In genomic region chr10:115093776-115094361, GRCh38 we compare ENCODE assay signal across 8 cellular contexts. TPM values are rescaled to one million over a fixed set of nuclear protein-coding genes. Genes with fewer than 3 reads are reported as not detected.
DNase-seq lines count a peak whose midpoint lies in the region; ATAC-seq and TF ChIP-seq lines count a peak whose summit lies in the region.

No MANE protein-coding gene starts in this region.

- TF ChIP-seq CTCF in AG09309 (IDR thresholded peaks at IDR 0.05; ENCODE audit: control insufficient read depth, insufficient read depth, low read depth, low read length, missing control alignments) = peak; percentile 3
- TF ChIP-seq CTCF in epithelial cell of proximal tubule (conservative IDR thresholded peaks at IDR 0.05; ENCODE audit: low read depth, low read length) = peak; percentile 33
- peak in 2 of 3 experiments; percentile 19 to 53 for TF ChIP-seq CTCF in nephron (IDR thresholded peaks at IDR 0.05; ENCODE audit: unreplicated experiment in 3 of 3)

- H3K27me3 ChIP-seq in SJCRH30 = no peaks in the 10 kb centered on the region

- ATAC-seq in GM18858 (IDR thresholded peaks at IDR 0.05; ENCODE audit: unreplicated experiment) (peak; percentile 26), HG02973 (IDR thresholded peaks at IDR 0.05; ENCODE audit: unreplicated experiment) (peak; percentile 44)

- peaks cover under 1% of the 10 kb centered on the region for H3K36me3 Mint-ChIP-seq in nephron (ENCODE audit: low read depth)

- DNase-seq in AG09309 (ENCODE audit: low read depth) = no peak
- peak; percentile 23 to 44 for DNase-seq in SJCRH30
- DNase-seq in epithelial cell of proximal tubule (ENCODE audit: low read depth) = no peak
- DNase-seq in NCI-H2196 treated with DMSO at 0.1 percent for 48 hours (lab: John Stamatoyannopoulos, UW; ENCODE audit: unreplicated experiment) = no peak
- DNase-seq in NCI-H1694 treated with DMSO at 0.1 percent for 48 hours (lab: John Stamatoyannopoulos, UW) = no peak

- H3K27ac Mint-ChIP-seq in nephron = peak overlapping the region; percentile 74 to 88 (median 80)

- peak overlapping the region; percentile 87 to 96 (median 90) for H3K4me3 Mint-ChIP-seq in nephron

- no peaks in the 10 kb centered on the region for H3K9me3 Mint-ChIP-seq in nephron

- no peaks in the 10 kb centered on the region for H3K9me3 ChIP-seq in SJCRH30 (replicated peaks)

- H3K27ac ChIP-seq in SJCRH30 = peak overlapping the region; percentile 42; the same call in 1 of the 2 replicates

- no peaks in the 10 kb centered on the region for H3K36me3 ChIP-seq in SJCRH30

- peaks cover 31% of the 10 kb centered on the region for H3K4me1 Mint-ChIP-seq in nephron

- H3K4me1 ChIP-seq in SJCRH30 = peaks cover 6% of the 10 kb centered on the region; the same call in 1 of the 2 replicates

- peaks cover 22% of the 10 kb centered on the region for H3K27me3 Mint-ChIP-seq in nephron (ENCODE audit: low read depth)

- peak overlapping the region; percentile 57 for H3K4me3 ChIP-seq in AG09309 (ENCODE audit: control insufficient read depth, low read depth, low read length)
- H3K4me3 ChIP-seq in SJCRH30 = peak overlapping the region; percentile 93
- peak overlapping the region; percentile 66 for H3K4me3 ChIP-seq in epithelial cell of proximal tubule (ENCODE audit: low read depth, low read length)

RNA-seq across cellular contexts. Expression of gene ATRNL1, which starts 0.7 kb away (rescaled TPM):
- total RNA-seq in SJCRH30 (2014; rRNA removed; shearing (Covaris generic)) = 23.1 and 26.3 TPM in 2 replicates
- total RNA-seq in epithelial cell of proximal tubule = 11.7 and 12.4 TPM in 2 replicates

Comparison
In these comparisons a context has a peak if more than half of its experiments do, and no peak if none do; other contexts are left out.
1. DNase-seq: peak in SJCRH30 (2 of 2); none in AG09309 (single experiment), epithelial cell of proximal tubule (single experiment), NCI-H2196 treated with DMSO at 0.1 percent for 48 hours (single experiment) and NCI-H1694 treated with DMSO at 0.1 percent for 48 hours (single experiment).
2. Peak in every context shown above with its lines, with median percentiles within 50 percentile points of each other: H3K4me3 ChIP-seq and CTCF ChIP-seq.